14 cellular contexts compared by ENCODE assay signal in the genomic region with DNA sequence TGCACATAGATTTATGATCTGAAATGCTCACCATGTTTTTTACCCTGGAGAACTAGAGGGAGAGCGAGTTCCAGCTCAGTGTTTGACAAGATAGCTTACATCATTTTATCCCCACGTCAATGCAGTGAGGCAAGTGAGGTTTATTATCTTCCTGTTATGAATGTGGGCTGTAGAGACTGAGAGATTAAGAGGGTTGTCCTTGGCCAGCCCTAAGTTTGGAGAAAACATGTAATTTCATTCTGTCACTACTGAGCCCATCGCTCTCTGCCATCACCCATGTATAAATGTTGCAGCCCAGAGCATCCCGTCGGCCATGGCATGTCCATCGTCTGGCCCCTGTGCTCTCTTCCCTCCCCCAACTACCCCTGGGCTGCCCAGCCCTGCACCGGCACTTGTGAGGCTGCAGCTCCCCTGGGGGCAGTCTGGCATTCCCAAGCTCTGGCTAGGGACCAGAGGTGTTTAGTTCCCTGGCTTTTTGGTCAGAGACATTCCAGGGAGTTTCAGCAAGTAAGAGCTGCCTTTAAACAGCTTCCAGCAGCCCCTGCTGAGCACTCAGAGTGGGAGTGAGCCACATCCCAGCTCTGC.
DNase-seq lines count a peak whose midpoint lies in the region; ATAC-seq and TF ChIP-seq lines count a peak whose summit lies in the region.
"Had no signal": no experiment of that assay in that cellular context is flagged by ENCODE, and none has a peak within 500 bp of the region (broad histone marks: within the 10 kb centered on the region; RNA-seq: fewer than 3 reads in every experiment).

No MANE protein-coding gene starts in this region.

- DNase-seq in H9: peak; percentile 62
- DNase-seq in brain microvascular endothelial cell: peak; percentile 63
- peak; percentile 69 for DNase-seq in iPS-NIHi7 (ENCODE audit: extremely low spot score)
- DNase-seq in inferior parietal cortex (ENCODE audit: extremely low spot score): no peak
- no peak for DNase-seq in NCI-H187 (lab: John Stamatoyannopoulos, UW)
- DNase-seq in DMS114 treated with DMSO at 0.1 percent for 48 hours (lab: John Stamatoyannopoulos, UW; ENCODE audit: unreplicated experiment): no peak
- DNase-seq: activated CD4-positive, alpha-beta T cell treated with anti-CD3 and anti-CD28 coated beads, Interleukin-2, amount 50 U/mL, for 48 hours; anterior cingulate cortex; DMS 273 treated with DMSO at 0.1 percent for 48 hours; GOT3; NCI-H2029; SHP77 treated with DMSO at 0.1 percent for 48 hours had no signal

- no peak overlapping the region for H4K91ac ChIP-seq in H9 (ENCODE audit: insufficient read length, low read depth, low read length)

- no peak overlapping the region for H4K5ac ChIP-seq in H9 (ENCODE audit: insufficient read length, low read depth, low read length)

- no peaks in the 10 kb centered on the region for H3K79me2 ChIP-seq in H9 (ENCODE audit: insufficient read depth, low read length)

- no peak overlapping the region for H2BK15ac ChIP-seq in H9 (ENCODE audit: low read depth, low read length)

- H3T11ph ChIP-seq in H9 (ENCODE audit: low read length): no peak overlapping the region

- in situ Hi-C loops in brain microvascular endothelial cell (cut with HindIII; ENCODE audit: low pct_ligation_motif_present, low sequenced_read_pairs): no loop called here

- no peak overlapping the region for H3K23ac ChIP-seq in H9 (ENCODE audit: insufficient read length, low read depth, low read length)

- H4K20me1 ChIP-seq in H9 (ENCODE audit: control insufficient read depth, insufficient read depth, insufficient read length): peaks cover 2% of the 10 kb centered on the region

- H3K4me1 Mint-ChIP-seq in H9: peaks cover 22 to 27% of the 10 kb centered on the region in 2 experiments

- no CpG with 5 or more reads among the region's 7 CpGs for WGBS in H9 (ENCODE audit: extremely low coverage, insufficient read length, low lambda C conversion rate)

- H3K27me3 ChIP-seq in H9 (ENCODE audit: insufficient read depth, low read length) (no peaks in the 10 kb centered on the region), brain microvascular endothelial cell (replicated peaks) (no peaks in the 10 kb centered on the region), skeletal muscle tissue (ENCODE audit: control insufficient read depth in 3 of 3, insufficient read depth in 3 of 3, low read length in 3 of 3) (peaks cover 0 to 3% (median 0%) of the 10 kb centered on the region in 3 donors)

- H3K4me3 ChIP-seq in brain microvascular endothelial cell (ENCODE audit: low read depth, low read length) (no peak overlapping the region), skeletal muscle tissue (ENCODE audit: low read length in 3 of 3) (no peak overlapping the region)

- H3K4ac ChIP-seq in H9 (ENCODE audit: low read depth, low read length): no peak overlapping the region

- H3K36me3 Mint-ChIP-seq in H9 (ENCODE audit: insufficient read depth in 1 of 3, low read depth in 3 of 3): peaks cover 6 to 14% (median 7%) of the 10 kb centered on the region in 3 experiments; a peak in 3 of 7 replicates

- no peak overlapping the region for H2AFZ ChIP-seq in H9 (ENCODE audit: low read length)

- H4K8ac ChIP-seq in H9 (replicated peaks; ENCODE audit: insufficient read length, low read depth, low read length): no peak overlapping the region

- no peaks in the 10 kb centered on the region for H3K4me1 ChIP-seq in H9 (ENCODE audit: insufficient read depth, low read length)
- H3K4me1 ChIP-seq in skeletal muscle tissue (ENCODE audit: control insufficient read depth in 3 of 3, insufficient read depth in 3 of 3, low read length in 3 of 3): peaks cover 8 to 15% (median 12%) of the 10 kb centered on the region in 3 donors

- H3K27ac Mint-ChIP-seq in H9: peak overlapping the region in 1 of 3 experiments; percentile 17; a peak in 2 of 7 replicates

- H2AK5ac ChIP-seq in H9 (ENCODE audit: insufficient read length, low read length): no peak overlapping the region

- no peak overlapping the region for H2BK20ac ChIP-seq in H9 (ENCODE audit: low read depth, low read length, poor library complexity, severe bottlenecking)

- H3K9ac ChIP-seq in H9 (ENCODE audit: extremely low read depth, insufficient read length, low read length) (no peak overlapping the region), skeletal muscle tissue (ENCODE audit: low read depth in 1 of 3, low read length in 3 of 3) (peak overlapping the region in 1 of 3 donors; percentile 25)

- H3K27ac ChIP-seq in H9 (ENCODE audit: insufficient read length, low read depth, low read length) (no peak overlapping the region), brain microvascular endothelial cell (no peak overlapping the region), skeletal muscle tissue (ENCODE audit: low read depth, low read length) (peak overlapping the region; percentile 25)

- H2BK12ac ChIP-seq in H9 (ENCODE audit: insufficient read length, low read depth, low read length): no peak overlapping the region

- no peak overlapping the region for H3K14ac ChIP-seq in H9 (ENCODE audit: insufficient read depth, low read length)

- H3K27me3 Mint-ChIP-seq in H9 (ENCODE audit: low read depth): no peaks in the 10 kb centered on the region

- no peak overlapping the region for H2BK120ac ChIP-seq in H9 (ENCODE audit: low read depth, low read length, poor library complexity, severe bottlenecking)

- TF ChIP-seq CTCF in H9 (conservative IDR thresholded peaks at IDR 0.05) (no peak), brain microvascular endothelial cell (IDR thresholded peaks at IDR 0.05; ENCODE audit: low read depth, low read length, missing control alignments) (no peak)

- H3K23me2 ChIP-seq in H9 (ENCODE audit: insufficient read length, low read depth, low read length, poor library complexity, severe bottlenecking): no peaks in the 10 kb centered on the region

- H3K18ac ChIP-seq in H9 (ENCODE audit: insufficient read length, low read depth, low read length): no peak overlapping the region

- H3K36me3 ChIP-seq in brain microvascular endothelial cell (replicated peaks): no peaks in the 10 kb centered on the region
- H3K36me3 ChIP-seq in skeletal muscle tissue (ENCODE audit: control insufficient read depth in 3 of 3, insufficient read depth in 3 of 3, low read length in 3 of 3): peaks cover 0 to 2% (median 0%) of the 10 kb centered on the region in 3 donors

- no peak overlapping the region for H2BK5ac ChIP-seq in H9 (ENCODE audit: insufficient read length, low read length)

- no peaks in the 10 kb centered on the region for H3K9me3 ChIP-seq in H9 (ENCODE audit: control insufficient read depth, low read depth, low read length)
- no peaks in the 10 kb centered on the region for H3K9me3 ChIP-seq in skeletal muscle tissue (ENCODE audit: control insufficient read depth in 3 of 3, low read length in 3 of 3)

- no peak overlapping the region for H3K56ac ChIP-seq in H9 (ENCODE audit: insufficient read length, low read depth, low read length)

- H3K4me2 ChIP-seq in H9 (ENCODE audit: insufficient read depth, insufficient read length, low read length): no peak overlapping the region

- H3K9me3 Mint-ChIP-seq in H9: no peaks in the 10 kb centered on the region

- no peak for ATAC-seq in GM21423 (IDR thresholded peaks at IDR 0.05; ENCODE audit: unreplicated experiment)

- no peak overlapping the region for H3K4me3 Mint-ChIP-seq in H9

- H3K79me1 ChIP-seq in H9 (ENCODE audit: insufficient read depth, low read depth, low read length, poor library complexity, severe bottlenecking): no peaks in the 10 kb centered on the region

Comparison
In these comparisons a context has a peak if more than half of its experiments do, and no peak if none do; other contexts are left out.
1. DNase-seq: peak in H9 (single experiment), brain microvascular endothelial cell (single experiment) and iPS-NIHi7 (single experiment); none in inferior parietal cortex (single experiment), NCI-H187 (0 of 2) and DMS114 treated with DMSO at 0.1 percent for 48 hours (single experiment).